ENCODE assay signal across 8 cellular contexts in genomic region chr10:80408198-80409085, GRCh38. TPM values are rescaled to one million over a fixed set of nuclear protein-coding genes. Genes with fewer than 3 reads are reported as not detected.
DNase-seq lines count a peak whose midpoint lies in the region; ATAC-seq and TF ChIP-seq lines count a peak whose summit lies in the region.

Gene PRXL2A (plus strand): TSS chr10:80408551. CDS start chr10:80420468, 11,917 bp downstream.

- no peaks in the 10 kb centered on the region for H3K36me3 ChIP-seq in breast epithelium

- peak; percentile 98 for DNase-seq in GM13976 (ENCODE audit: low spot score)
- DNase-seq in NCI-H1105 treated with DMSO at 0.1 percent for 48 hours (lab: John Stamatoyannopoulos, UW): peak; percentile 68
- DNase-seq in WTC11 (ENCODE audit: low spot score): peak; percentile 94
- DNase-seq in breast epithelium (ENCODE audit: low spot score in 2 of 2): peak; percentile 57 to 84
- peak; percentile 66 for DNase-seq in inferior parietal cortex (ENCODE audit: extremely low spot score)
- peak; percentile 63 to 84 for DNase-seq in stimulated activated CD4-positive, alpha-beta T cell treated with anti-CD3 and anti-CD28 coated beads, Interleukin-12 subunit alpha, Interleukin-12 subunit beta, amount 100 ng/mL, for 24 hours (ENCODE audit: low read depth in 2 of 2)
- no peak for DNase-seq in KBM-7

- in situ Hi-C loops in GM13976 (cut with MboI; ENCODE audit: low sequenced_read_pairs, unreplicated experiment) (no loop called here), KBM-7 (cut with MboI; ENCODE audit: low pct_unique_long_range_greater_than_20kb, low sequenced_read_pairs) (no loop called here)

- H3K4me3 Mint-ChIP-seq in WTC11: peak within 1 kb of the TSS; percentile 88

- no peaks in the 10 kb centered on the region for H3K9me3 Mint-ChIP-seq in WTC11

- H3K4me1 ChIP-seq in breast epithelium: peaks cover 3 to 7% of the 10 kb centered on the region in 2 donors

- peak within 1 kb of the TSS; percentile 81 to 88 for H3K27ac ChIP-seq in breast epithelium

- H3K4me1 Mint-ChIP-seq in WTC11: peaks cover 44% of the 10 kb centered on the region

- no peaks in the 10 kb centered on the region for H3K27me3 ChIP-seq in breast epithelium

- peak within 1 kb of the TSS; percentile 60 for H3K27ac Mint-ChIP-seq in WTC11

- ATAC-seq in HG02571 (IDR thresholded peaks at IDR 0.05; ENCODE audit: unreplicated experiment) (peak; percentile 95), WTC11 (peak; percentile 95)

- TF ChIP-seq CTCF in GM13976 (IDR thresholded peaks at IDR 0.05; ENCODE audit: borderline replicate concordance, control extremely low read depth, extremely low read depth, insufficient read depth, missing control alignments) (no peak), WTC11 (IDR thresholded peaks at IDR 0.05) (no peak), breast epithelium (IDR thresholded peaks at IDR 0.05) (no peak)

- no peak for TF ChIP-seq POLR2A in breast epithelium (IDR thresholded peaks at IDR 0.05)

- POLR2A ChIA-PET in WTC11 (lab: Charles Lee): interaction anchor here (0.5 to 1.9 kb wide), 10 partner anchors 18 to 1466 kb away, joined by 3 to 12 read pairs (median 4); partner anchors contain the start of genes DYDC1 and DYDC2

- no peaks in the 10 kb centered on the region for H3K36me3 Mint-ChIP-seq in WTC11

- peaks cover 26% of the 10 kb centered on the region for H3K27me3 Mint-ChIP-seq in WTC11 (ENCODE audit: low read depth)

- intact Hi-C loops in breast epithelium (cut with DNase I; ENCODE audit: low total_unique reads): loop anchor here (5.0 kb wide), 1 partner anchor 44 kb away; the partner anchor contains the start of gene TSPAN14

- CTCF ChIA-PET in WTC11 (lab: Charles Lee): interaction anchor here (0.6 to 3.4 kb wide), 21 partner anchors 10 to 516 kb away, joined by 3 to 25 read pairs (median 4); no protein-coding TSS in a partner anchor

- H3K9me3 ChIP-seq in breast epithelium: no peaks in the 10 kb centered on the region

- H3K4me3 ChIP-seq in breast epithelium: peak within 1 kb of the TSS; percentile 64 to 92 (median 83)

TF ChIP-seq in WTC11, 78 proteins besides CTCF, POLR2A, EP300 and RAD21 (continues in another document):
- TF ChIP-seq JUN (CRISPR knock-in tag; IDR thresholded peaks at IDR 0.05): no peak
- peak; percentile 71 for TF ChIP-seq CREM (CRISPR knock-in tag; IDR thresholded peaks at IDR 0.05)
- TF ChIP-seq ZBTB21 (CRISPR knock-in tag; IDR thresholded peaks at IDR 0.05; ENCODE audit: borderline replicate concordance): peak; percentile 68; the same call in 1 of the 2 replicates
- no peak for TF ChIP-seq NR2C2 (CRISPR knock-in tag; IDR thresholded peaks at IDR 0.05)
- TF ChIP-seq ZNF425 (CRISPR knock-in tag; conservative IDR thresholded peaks at IDR 0.05): no peak
- no peak for TF ChIP-seq FOXJ3 (CRISPR knock-in tag; IDR thresholded peaks at IDR 0.05; ENCODE audit: borderline replicate concordance)
- no peak for TF ChIP-seq ERG (CRISPR knock-in tag; IDR thresholded peaks at IDR 0.05)
- TF ChIP-seq GRHL2 (CRISPR knock-in tag; IDR thresholded peaks at IDR 0.05; ENCODE audit: insufficient replicate concordance, severe bottlenecking): no peak
- no peak for TF ChIP-seq ESRRA (CRISPR knock-in tag; IDR thresholded peaks at IDR 0.05; ENCODE audit: borderline replicate concordance)
- TF ChIP-seq ZNF263 (CRISPR knock-in tag; IDR thresholded peaks at IDR 0.05; ENCODE audit: low read depth): no peak
- peak; percentile 52; the same call in 1 of the 2 replicates for TF ChIP-seq NFE2L1 (CRISPR knock-in tag; IDR thresholded peaks at IDR 0.05)
- no peak for TF ChIP-seq TCF7 (CRISPR knock-in tag; IDR thresholded peaks at IDR 0.05; ENCODE audit: low read depth)
- TF ChIP-seq, protein P1, sequence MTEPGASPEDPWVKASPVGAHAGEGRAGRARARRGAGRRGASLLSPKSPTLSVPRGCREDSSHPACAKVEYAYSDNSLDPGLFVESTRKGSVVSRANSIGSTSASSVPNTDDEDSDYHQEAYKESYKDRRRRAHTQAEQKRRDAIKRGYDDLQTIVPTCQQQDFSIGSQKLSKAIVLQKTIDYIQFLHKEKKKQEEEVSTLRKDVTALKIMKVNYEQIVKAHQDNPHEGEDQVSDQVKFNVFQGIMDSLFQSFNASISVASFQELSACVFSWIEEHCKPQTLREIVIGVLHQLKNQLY (CRISPR knock-in tag; IDR thresholded peaks at IDR 0.05): 0 out of 2 replicates have a peak, but pooled peaks have one; percentile 60
- TF ChIP-seq ZNF138 (CRISPR knock-in tag; conservative IDR thresholded peaks at IDR 0.05): no peak
- TF ChIP-seq ZNF232 (CRISPR knock-in tag; IDR thresholded peaks at IDR 0.05): peak; percentile 34; the same call in 1 of the 2 replicates
- TF ChIP-seq ZNF423 (CRISPR knock-in tag; IDR thresholded peaks at IDR 0.05): no peak
- TF ChIP-seq PRRX2 (CRISPR knock-in tag; IDR thresholded peaks at IDR 0.05): no peak
- TF ChIP-seq, protein P2, sequence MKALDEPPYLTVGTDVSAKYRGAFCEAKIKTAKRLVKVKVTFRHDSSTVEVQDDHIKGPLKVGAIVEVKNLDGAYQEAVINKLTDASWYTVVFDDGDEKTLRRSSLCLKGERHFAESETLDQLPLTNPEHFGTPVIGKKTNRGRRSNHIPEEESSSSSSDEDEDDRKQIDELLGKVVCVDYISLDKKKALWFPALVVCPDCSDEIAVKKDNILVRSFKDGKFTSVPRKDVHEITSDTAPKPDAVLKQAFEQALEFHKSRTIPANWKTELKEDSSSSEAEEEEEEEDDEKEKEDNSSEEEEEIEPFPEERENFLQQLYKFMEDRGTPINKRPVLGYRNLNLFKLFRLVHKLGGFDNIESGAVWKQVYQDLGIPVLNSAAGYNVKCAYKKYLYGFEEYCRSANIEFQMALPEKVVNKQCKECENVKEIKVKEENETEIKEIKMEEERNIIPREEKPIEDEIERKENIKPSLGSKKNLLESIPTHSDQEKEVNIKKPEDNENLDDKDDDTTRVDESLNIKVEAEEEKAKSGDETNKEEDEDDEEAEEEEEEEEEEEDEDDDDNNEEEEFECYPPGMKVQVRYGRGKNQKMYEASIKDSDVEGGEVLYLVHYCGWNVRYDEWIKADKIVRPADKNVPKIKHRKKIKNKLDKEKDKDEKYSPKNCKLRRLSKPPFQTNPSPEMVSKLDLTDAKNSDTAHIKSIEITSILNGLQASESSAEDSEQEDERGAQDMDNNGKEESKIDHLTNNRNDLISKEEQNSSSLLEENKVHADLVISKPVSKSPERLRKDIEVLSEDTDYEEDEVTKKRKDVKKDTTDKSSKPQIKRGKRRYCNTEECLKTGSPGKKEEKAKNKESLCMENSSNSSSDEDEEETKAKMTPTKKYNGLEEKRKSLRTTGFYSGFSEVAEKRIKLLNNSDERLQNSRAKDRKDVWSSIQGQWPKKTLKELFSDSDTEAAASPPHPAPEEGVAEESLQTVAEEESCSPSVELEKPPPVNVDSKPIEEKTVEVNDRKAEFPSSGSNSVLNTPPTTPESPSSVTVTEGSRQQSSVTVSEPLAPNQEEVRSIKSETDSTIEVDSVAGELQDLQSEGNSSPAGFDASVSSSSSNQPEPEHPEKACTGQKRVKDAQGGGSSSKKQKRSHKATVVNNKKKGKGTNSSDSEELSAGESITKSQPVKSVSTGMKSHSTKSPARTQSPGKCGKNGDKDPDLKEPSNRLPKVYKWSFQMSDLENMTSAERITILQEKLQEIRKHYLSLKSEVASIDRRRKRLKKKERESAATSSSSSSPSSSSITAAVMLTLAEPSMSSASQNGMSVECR (CRISPR knock-in tag; IDR thresholded peaks at IDR 0.05; ENCODE audit: borderline replicate concordance): no peak
- no peak for TF ChIP-seq NFYB (CRISPR knock-in tag; conservative IDR thresholded peaks at IDR 0.05; ENCODE audit: low read depth)
- no peak for TF ChIP-seq SMAD3 (CRISPR knock-in tag; IDR thresholded peaks at IDR 0.05; ENCODE audit: borderline replicate concordance)
- no peak for TF ChIP-seq NFATC4 (CRISPR knock-in tag; IDR thresholded peaks at IDR 0.05)
- peak; percentile 45; the same call in 1 of the 2 replicates for TF ChIP-seq GABPB1 (CRISPR knock-in tag; IDR thresholded peaks at IDR 0.05)
- TF ChIP-seq ELF4 (CRISPR knock-in tag; IDR thresholded peaks at IDR 0.05; ENCODE audit: low read depth): 0 out of 2 replicates have a peak, but pooled peaks have one; percentile 84
- TF ChIP-seq ETV6 (CRISPR knock-in tag; IDR thresholded peaks at IDR 0.05): peak; percentile 98
- TF ChIP-seq ZNF416 (CRISPR knock-in tag; IDR thresholded peaks at IDR 0.05): 0 out of 2 replicates have a peak, but pooled peaks have one; percentile 57
- TF ChIP-seq TEAD1 (CRISPR knock-in tag; IDR thresholded peaks at IDR 0.05): peak; percentile 50; the same call in 1 of the 2 replicates

RNA-seq across cellular contexts. Expression of gene PRXL2A, which starts in this region (rescaled TPM):
- total RNA-seq in WTC11 (2021) (46.6 to 56.5 TPM (median 52.4 TPM) in 3 replicates), breast epithelium (100 to 1,000 TPM in 1 of 3 donors, 10 to 100 TPM in 2; 82.3 to 547 (median 88.4) TPM)
